In the genomic region with DNA sequence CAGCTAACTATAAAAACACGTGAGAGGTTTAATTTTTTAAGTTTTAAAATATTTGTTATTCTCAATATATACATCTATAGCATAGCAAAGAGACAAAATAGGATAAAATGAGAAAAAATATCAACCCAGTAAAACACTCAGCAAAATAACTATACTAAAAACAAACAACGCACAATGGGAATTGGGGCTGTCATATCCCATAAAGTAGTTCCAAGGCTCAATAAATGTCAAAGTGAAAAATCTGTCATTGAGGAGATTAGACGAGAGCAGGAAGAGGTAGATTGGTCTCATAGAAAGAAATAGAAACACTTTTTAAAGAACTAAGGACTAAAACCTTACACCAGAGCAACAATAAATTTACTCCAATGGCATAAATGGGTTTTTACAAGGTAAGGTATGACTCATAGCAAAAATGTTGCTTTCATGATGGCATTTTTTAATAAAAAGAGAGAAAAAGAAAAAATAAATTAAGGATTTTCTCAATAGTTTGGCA, we compare ENCODE assay signal across 25 cellular contexts.
DNase-seq lines count a peak whose midpoint lies in the region; ATAC-seq, FAIRE-seq and TF ChIP-seq lines count a peak whose summit lies in the region.
"Had no signal": no experiment of that assay in that cellular context is flagged by ENCODE, and none has a peak within 500 bp of the region (broad histone marks: within the 10 kb centered on the region; RNA-seq: fewer than 3 reads in every experiment).

No MANE protein-coding gene starts in this region.

- no peaks in the 10 kb centered on the region for H3K9me3 ChIP-seq in neural cell (ENCODE audit: low read length)
- H3K9me3 ChIP-seq: BE2C, HAP-1 had no signal

- no peak overlapping the region for H3K9ac ChIP-seq in neural cell (ENCODE audit: low read length)
- H3K9ac ChIP-seq: BLaER1 treated with 17β-estradiol and CSF1 and Interleukin-3, amounts not matched to agents 10 nM and 100 nM had no signal

- POLR2A ChIA-PET in HEK293T (lab: Yijun Ruan, JAX), result no interaction called here

- no peak for ATAC-seq in stimulated activated naive CD8-positive, alpha-beta T cell treated with anti-CD3 and anti-CD28 coated beads, Interleukin-15, Interleukin-2, amounts not matched to agents 100 U/mL and 50 U/mL, for 24 hours
- ATAC-seq in SK-N-SH treated with all-trans-retinoic acid at 6 μM for 48 hours, result no peak
- no peak for ATAC-seq in GM19455 (IDR thresholded peaks at IDR 0.05; ENCODE audit: unreplicated experiment)

- no peak for TF ChIP-seq EP300 in neural cell (conservative IDR thresholded peaks at IDR 0.05; ENCODE audit: poor library complexity, severe bottlenecking)

- CTCF ChIA-PET in HEK293T (lab: Yijun Ruan, JAX), result interaction anchor here (1.2 kb wide), 1 partner anchor 341 kb away, joined by 3 read pairs; no protein-coding TSS in a partner anchor

- H3K27ac Mint-ChIP-seq in stimulated activated naive CD8-positive, alpha-beta T cell treated with anti-CD3 and anti-CD28 coated beads, Interleukin-15, Interleukin-2, amounts not matched to agents 100 ng/mL and 50 ng/mL, for 24 hours, result peak overlapping the region; percentile 45
- H3K27ac Mint-ChIP-seq: CD14-positive monocyte; CD4-positive, alpha-beta T cell had no signal

- FAIRE-seq in colon (lab: Jason Lieb, UNC), result peak; percentile 43
- FAIRE-seq: A204.1, GM12891, H54 had no signal

- no peaks in the 10 kb centered on the region for H3K27me3 Mint-ChIP-seq in stimulated activated naive CD8-positive, alpha-beta T cell treated with anti-CD3 and anti-CD28 coated beads, Interleukin-15, Interleukin-2, amounts not matched to agents 100 ng/mL and 50 ng/mL, for 24 hours

- peaks cover 3% of the 10 kb centered on the region for H3F3A ChIP-seq in neural cell (ENCODE audit: insufficient read depth, low read length, poor library complexity, severe bottlenecking)

- H3K4me3 ChIP-seq in neural cell (ENCODE audit: low read length), result no peak overlapping the region
- H3K4me3 ChIP-seq: BLaER1 treated with 17β-estradiol and CSF1 and Interleukin-3, amounts not matched to agents 10 nM and 100 nM; HAP-1 had no signal

- no peaks in the 10 kb centered on the region for H3K79me2 ChIP-seq in neural cell (replicated peaks; ENCODE audit: insufficient read depth, low read length)

- no peak for TF ChIP-seq CTCF in neural cell (IDR thresholded peaks at IDR 0.05; ENCODE audit: poor library complexity, severe bottlenecking)

- H3K27me3 ChIP-seq in neural cell (ENCODE audit: insufficient read depth, low read depth, low read length), result no peaks in the 10 kb centered on the region
- H3K27me3 ChIP-seq: BE2C; BLaER1 treated with 17β-estradiol and CSF1 and Interleukin-3, amounts not matched to agents 10 nM and 100 nM had no signal

- H4K20me1 ChIP-seq in neural cell (ENCODE audit: insufficient read depth), result no peaks in the 10 kb centered on the region
- H4K20me1 ChIP-seq: BLaER1 treated with 17β-estradiol and CSF1 and Interleukin-3, amounts not matched to agents 10 nM and 100 nM had no signal

- H3K9me3 Mint-ChIP-seq in stimulated activated naive CD8-positive, alpha-beta T cell treated with anti-CD3 and anti-CD28 coated beads, Interleukin-15, Interleukin-2, amounts not matched to agents 100 ng/mL and 50 ng/mL, for 24 hours, result peaks cover 14% of the 10 kb centered on the region

- no peak overlapping the region for H2AFZ ChIP-seq in neural cell (ENCODE audit: low read depth, low read length)

- no peaks in the 10 kb centered on the region for H3K4me1 Mint-ChIP-seq in stimulated activated naive CD8-positive, alpha-beta T cell treated with anti-CD3 and anti-CD28 coated beads, Interleukin-15, Interleukin-2, amounts not matched to agents 100 ng/mL and 50 ng/mL, for 24 hours (ENCODE audit: low read depth)
- H3K4me1 Mint-ChIP-seq: CD14-positive monocyte had no signal

- no peak overlapping the region for H3K4me3 Mint-ChIP-seq in stimulated activated naive CD8-positive, alpha-beta T cell treated with anti-CD3 and anti-CD28 coated beads, Interleukin-15, Interleukin-2, amounts not matched to agents 100 ng/mL and 50 ng/mL, for 24 hours
- H3K4me3 Mint-ChIP-seq: CD14-positive monocyte; CD4-positive, alpha-beta T cell had no signal

- no peak for DNase-seq in stimulated activated naive CD8-positive, alpha-beta T cell treated with anti-CD3 and anti-CD28 coated beads, Interleukin-15, Interleukin-2, amounts not matched to agents 100 U/mL and 50 U/mL, for 24 hours
- DNase-seq in HEK293T (ENCODE audit: extremely low spot score) (peak; percentile 11), NCI-H510A treated with DMSO at 0.1 percent for 48 hours (lab: John Stamatoyannopoulos, UW) (no peak)
- DNase-seq: ACHN; AML-193; BE2C; Calu3; CD4-positive, alpha-beta T cell; COR-L47; DMS153; DND-41; GDM1; GOT3 had no signal

- peaks cover 19% of the 10 kb centered on the region for H3K36me3 Mint-ChIP-seq in stimulated activated naive CD8-positive, alpha-beta T cell treated with anti-CD3 and anti-CD28 coated beads, Interleukin-15, Interleukin-2, amounts not matched to agents 100 ng/mL and 50 ng/mL, for 24 hours (ENCODE audit: low read depth)
- H3K36me3 Mint-ChIP-seq: CD14-positive monocyte had no signal

- H3K9me2 ChIP-seq in neural cell (ENCODE audit: insufficient read depth, low read length), result no peaks in the 10 kb centered on the region

- TF ChIP-seq RAD21 in neural cell (conservative IDR thresholded peaks at IDR 0.05), result no peak

- no peaks in the 10 kb centered on the region for H3K36me3 ChIP-seq in neural cell (ENCODE audit: insufficient read depth, low read length)
- H3K36me3 ChIP-seq: BE2C; BLaER1 treated with 17β-estradiol and CSF1 and Interleukin-3, amounts not matched to agents 10 nM and 100 nM; HAP-1 had no signal

- no peak overlapping the region for H3K27ac ChIP-seq in neural cell (ENCODE audit: low read length)
- H3K27ac ChIP-seq: 22Rv1; BLaER1 treated with 17β-estradiol and CSF1 and Interleukin-3, amounts not matched to agents 10 nM and 100 nM had no signal

- no peak overlapping the region for H3K4me2 ChIP-seq in neural cell (ENCODE audit: low read length)
- H3K4me2 ChIP-seq: BLaER1 treated with 17β-estradiol and CSF1 and Interleukin-3, amounts not matched to agents 10 nM and 100 nM had no signal

TF ChIP-seq in HEK293T, 16 proteins besides CTCF, POLR2A, EP300 and RAD21 (continues in another document):
- no peak for TF ChIP-seq TARDBP (IDR thresholded peaks at IDR 0.05)
- TF ChIP-seq L3MBTL2 (conservative IDR thresholded peaks at IDR 0.05), result no peak
- TF ChIP-seq, protein P1, sequence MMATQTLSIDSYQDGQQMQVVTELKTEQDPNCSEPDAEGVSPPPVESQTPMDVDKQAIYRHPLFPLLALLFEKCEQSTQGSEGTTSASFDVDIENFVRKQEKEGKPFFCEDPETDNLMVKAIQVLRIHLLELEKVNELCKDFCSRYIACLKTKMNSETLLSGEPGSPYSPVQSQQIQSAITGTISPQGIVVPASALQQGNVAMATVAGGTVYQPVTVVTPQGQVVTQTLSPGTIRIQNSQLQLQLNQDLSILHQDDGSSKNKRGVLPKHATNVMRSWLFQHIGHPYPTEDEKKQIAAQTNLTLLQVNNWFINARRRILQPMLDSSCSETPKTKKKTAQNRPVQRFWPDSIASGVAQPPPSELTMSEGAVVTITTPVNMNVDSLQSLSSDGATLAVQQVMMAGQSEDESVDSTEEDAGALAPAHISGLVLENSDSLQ (IDR thresholded peaks at IDR 0.05), result peak; percentile 84
- TF ChIP-seq ARNT (IDR thresholded peaks at IDR 0.05), result no peak
- TF ChIP-seq NFRKB (IDR thresholded peaks at IDR 0.05), result no peak
- no peak for TF ChIP-seq ZNF384 (IDR thresholded peaks at IDR 0.05)
- TF ChIP-seq CTBP1 (IDR thresholded peaks at IDR 0.05; ENCODE audit: borderline replicate concordance), result peak; percentile 70
- TF ChIP-seq HDGF (IDR thresholded peaks at IDR 0.05; ENCODE audit: borderline replicate concordance), result no peak
- no peak for TF ChIP-seq LEF1 (IDR thresholded peaks at IDR 0.05; ENCODE audit: borderline replicate concordance)

TF ChIP-seq in SK-N-SH treated with all-trans-retinoic acid at 6 μM for 48 hours, 23 proteins besides CTCF, POLR2A, EP300 and RAD21 (continues in another document):
- TF ChIP-seq ZNF565 (CRISPR knock-in tag; conservative IDR thresholded peaks at IDR 0.05; ENCODE audit: low read depth) (no peak), CSDC2 (CRISPR knock-in tag; IDR thresholded peaks at IDR 0.05) (no peak), ESRRG (CRISPR knock-in tag; IDR thresholded peaks at IDR 0.05) (no peak), SNAI2 (CRISPR knock-in tag; IDR thresholded peaks at IDR 0.05) (no peak), PPARA (CRISPR knock-in tag; IDR thresholded peaks at IDR 0.05; ENCODE audit: borderline replicate concordance) (no peak), ZC3H10 (CRISPR knock-in tag; IDR thresholded peaks at IDR 0.05) (no peak), ARNTL (CRISPR knock-in tag; IDR thresholded peaks at IDR 0.05; ENCODE audit: borderline replicate concordance, low read depth) (no peak), TCF4 (CRISPR knock-in tag; IDR thresholded peaks at IDR 0.05; ENCODE audit: borderline replicate concordance) (no peak), TOX (CRISPR knock-in tag; IDR thresholded peaks at IDR 0.05; ENCODE audit: borderline replicate concordance) (no peak), ZNF8 (CRISPR knock-in tag; IDR thresholded peaks at IDR 0.05) (no peak), OSR1 (CRISPR knock-in tag; IDR thresholded peaks at IDR 0.05) (no peak)
- TF ChIP-seq, protein P2, sequence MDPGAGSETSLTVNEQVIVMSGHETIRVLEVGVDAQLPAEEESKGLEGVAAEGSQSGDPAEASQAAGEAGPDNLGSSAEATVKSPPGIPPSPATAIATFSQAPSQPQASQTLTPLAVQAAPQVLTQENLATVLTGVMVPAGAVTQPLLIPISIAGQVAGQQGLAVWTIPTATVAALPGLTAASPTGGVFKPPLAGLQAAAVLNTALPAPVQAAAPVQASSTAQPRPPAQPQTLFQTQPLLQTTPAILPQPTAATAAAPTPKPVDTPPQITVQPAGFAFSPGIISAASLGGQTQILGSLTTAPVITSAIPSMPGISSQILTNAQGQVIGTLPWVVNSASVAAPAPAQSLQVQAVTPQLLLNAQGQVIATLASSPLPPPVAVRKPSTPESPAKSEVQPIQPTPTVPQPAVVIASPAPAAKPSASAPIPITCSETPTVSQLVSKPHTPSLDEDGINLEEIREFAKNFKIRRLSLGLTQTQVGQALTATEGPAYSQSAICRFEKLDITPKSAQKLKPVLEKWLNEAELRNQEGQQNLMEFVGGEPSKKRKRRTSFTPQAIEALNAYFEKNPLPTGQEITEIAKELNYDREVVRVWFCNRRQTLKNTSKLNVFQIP (CRISPR knock-in tag; IDR thresholded peaks at IDR 0.05; ENCODE audit: borderline replicate concordance, low read depth), result no peak
